In genomic region chrX:48474127-48474526, GRCh38 we compare ENCODE assay signal across 1 cellular context.
TF ChIP-seq lines count a peak whose summit lies in the region.

No MANE protein-coding gene starts in this region.

TF ChIP-seq in endothelial cell of umbilical vein, 7 proteins besides CTCF, POLR2A, EP300 and RAD21 (continued from another document):
- TF ChIP-seq EZH2 (IDR thresholded peaks at IDR 0.05; ENCODE audit: borderline replicate concordance, low read depth, low read length, severe bottlenecking) (no peak), POLR2AphosphoS5 (IDR thresholded peaks at IDR 0.05; ENCODE audit: insufficient read depth, low read depth, low read length) (no peak), MYC (IDR thresholded peaks at IDR 0.05; ENCODE audit: low read depth, low read length) (no peak), FOS (IDR thresholded peaks at IDR 0.05; ENCODE audit: borderline replicate concordance, insufficient read depth, low read length) (no peak)
